Comparison of ENCODE assay signal across 13 cellular contexts in the genomic region with DNA sequence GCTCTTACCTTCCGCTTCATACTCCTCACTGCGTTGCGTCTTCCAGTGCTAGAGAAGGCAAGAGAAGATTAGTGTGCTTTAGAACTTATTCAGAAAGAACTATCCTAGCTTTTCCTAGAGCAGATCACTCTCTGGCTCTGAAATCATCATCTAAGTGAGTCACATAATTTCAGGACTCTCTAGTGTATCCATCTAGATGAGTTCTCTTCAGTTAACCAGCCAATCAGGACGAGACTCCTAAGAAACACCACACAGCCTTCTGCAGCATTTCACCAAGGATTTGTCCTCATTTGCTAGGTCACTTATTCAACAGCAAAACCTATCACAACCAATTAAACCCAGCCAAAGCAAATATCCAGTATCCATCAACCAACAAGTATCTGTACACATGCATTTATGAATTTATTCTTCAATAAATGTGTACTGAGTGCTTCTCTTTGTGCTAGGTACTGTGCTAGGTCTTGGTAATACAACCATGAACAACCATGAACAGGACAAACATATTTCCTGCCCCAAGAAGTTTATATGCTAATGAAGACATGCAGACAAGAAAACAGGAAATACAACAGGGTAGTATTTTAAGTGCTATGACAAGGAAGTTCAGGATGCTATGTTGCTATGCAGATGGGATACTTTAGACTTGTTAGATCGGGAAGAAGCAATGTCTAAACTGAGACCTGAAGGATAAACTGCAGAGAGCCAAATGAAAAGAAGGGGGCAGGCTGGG. TPM values are rescaled to one million over a fixed set of nuclear protein-coding genes. Genes with fewer than 3 reads are reported as not detected.
A peak's percentile ranks its signal among the peaks of the same experiment; 100 is the strongest.
DNase-seq lines count a peak whose midpoint lies in the region; ATAC-seq and TF ChIP-seq lines count a peak whose summit lies in the region.
"Had no signal": no experiment of that assay in that cellular context is flagged by ENCODE, and none has a peak within 500 bp of the region (broad histone marks: within the 10 kb centered on the region; RNA-seq: fewer than 3 reads in every experiment).

No MANE protein-coding gene starts in this region.

- H3K9me3 ChIP-seq in OCI-LY3 (ENCODE audit: insufficient read depth, low read length) (no peaks in the 10 kb centered on the region), osteoblast (ENCODE audit: low read depth, low read length) (no peaks in the 10 kb centered on the region)
- H3K9me3 ChIP-seq: tibial artery had no signal

- TF ChIP-seq CTCF in OCI-LY3 (IDR thresholded peaks at IDR 0.05; ENCODE audit: low read depth, low read length) (no peak), osteoblast (IDR thresholded peaks at IDR 0.05; ENCODE audit: extremely low read depth, low read depth, low read length) (no peak)

- peak overlapping the region; percentile 38 for H3K27ac Mint-ChIP-seq in T-helper 2 cell treated with Interferon-gamma antibody and Interleukin-4, amounts not matched to agents 5 μg/mL and 100 μg/mL, for 36 hours
- peak overlapping the region; percentile 25 for H3K27ac Mint-ChIP-seq in dendritic cell treated with granulocyte-macrophage colony-stimulating factor and Interleukin-4, amounts not matched to agents 40 ng/mL and 50 ng/mL, for 4 days

- H3K4me3 ChIP-seq in OCI-LY3 (ENCODE audit: low read length) (no peak overlapping the region), osteoblast (ENCODE audit: insufficient read depth, low read length) (no peak overlapping the region)
- H3K4me3 ChIP-seq: hepatocyte, lung, tibial artery had no signal

- intact Hi-C loops in dendritic cell treated with granulocyte-macrophage colony-stimulating factor and Interleukin-4, amounts not matched to agents 40 ng/mL and 50 ng/mL, for 4 days (cut with micrococcal nuclease) = loop anchor here (5.0 kb wide), 1 partner anchor 83 kb away; no protein-coding TSS in a partner anchor

- no peaks in the 10 kb centered on the region for H3K27me3 Mint-ChIP-seq in T-helper 2 cell treated with Interferon-gamma antibody and Interleukin-4, amounts not matched to agents 5 μg/mL and 100 μg/mL, for 36 hours (ENCODE audit: low read depth)
- no peaks in the 10 kb centered on the region for H3K27me3 Mint-ChIP-seq in dendritic cell treated with granulocyte-macrophage colony-stimulating factor and Interleukin-4, amounts not matched to agents 40 ng/mL and 50 ng/mL, for 4 days

- peaks cover 12% of the 10 kb centered on the region for H3K4me1 ChIP-seq in OCI-LY3 (ENCODE audit: low read length)
- peaks cover 31% of the 10 kb centered on the region for H3K4me1 ChIP-seq in osteoblast (ENCODE audit: insufficient read depth, low read length)

- H3K4me3 Mint-ChIP-seq in T-helper 2 cell treated with Interferon-gamma antibody and Interleukin-4, amounts not matched to agents 5 μg/mL and 100 μg/mL, for 36 hours = no peak overlapping the region
- no peak overlapping the region for H3K4me3 Mint-ChIP-seq in dendritic cell treated with granulocyte-macrophage colony-stimulating factor and Interleukin-4, amounts not matched to agents 40 ng/mL and 50 ng/mL, for 4 days

- H3K4me1 Mint-ChIP-seq in T-helper 2 cell treated with Interferon-gamma antibody and Interleukin-4, amounts not matched to agents 5 μg/mL and 100 μg/mL, for 36 hours (ENCODE audit: low read depth) = peaks cover 19% of the 10 kb centered on the region
- H3K4me1 Mint-ChIP-seq in dendritic cell treated with granulocyte-macrophage colony-stimulating factor and Interleukin-4, amounts not matched to agents 40 ng/mL and 50 ng/mL, for 4 days (ENCODE audit: low read depth) = peaks cover 11% of the 10 kb centered on the region

- H3K27ac ChIP-seq in OCI-LY3 (ENCODE audit: low read length) (peak overlapping the region; percentile 22), osteoblast (ENCODE audit: low read depth, low read length) (no peak overlapping the region)
- H3K27ac ChIP-seq: hepatocyte, tibial artery had no signal

- peaks cover 27% of the 10 kb centered on the region for H3K36me3 Mint-ChIP-seq in T-helper 2 cell treated with Interferon-gamma antibody and Interleukin-4, amounts not matched to agents 5 μg/mL and 100 μg/mL, for 36 hours (ENCODE audit: low read depth)
- peaks cover 57% of the 10 kb centered on the region for H3K36me3 Mint-ChIP-seq in dendritic cell treated with granulocyte-macrophage colony-stimulating factor and Interleukin-4, amounts not matched to agents 40 ng/mL and 50 ng/mL, for 4 days (ENCODE audit: low read depth)

- H3K36me3 ChIP-seq in OCI-LY3 (replicated peaks; ENCODE audit: low read depth, low read length) (peaks cover 36% of the 10 kb centered on the region), osteoblast (ENCODE audit: insufficient read depth, low read length) (peaks cover 9% of the 10 kb centered on the region)

- no peaks in the 10 kb centered on the region; the same call in 1 of the 2 replicates for H3K79me2 ChIP-seq in OCI-LY3 (ENCODE audit: low read length)
- no peaks in the 10 kb centered on the region for H3K79me2 ChIP-seq in osteoblast (ENCODE audit: insufficient read depth, low read length)
- H3K79me2 ChIP-seq: hepatocyte had no signal

- H3K27me3 ChIP-seq in OCI-LY3 (ENCODE audit: low read depth, low read length) (no peaks in the 10 kb centered on the region), osteoblast (ENCODE audit: insufficient read depth, low read length) (no peaks in the 10 kb centered on the region)
- H3K27me3 ChIP-seq: hepatocyte, tibial artery had no signal

- no peak overlapping the region for H2AFZ ChIP-seq in OCI-LY3 (ENCODE audit: low read depth, low read length)
- H2AFZ ChIP-seq in osteoblast (ENCODE audit: low read length) = no peak overlapping the region
- H2AFZ ChIP-seq: hepatocyte had no signal

- H4K20me1 ChIP-seq in OCI-LY3 (ENCODE audit: insufficient read depth, low read length) (no peaks in the 10 kb centered on the region), osteoblast (ENCODE audit: insufficient read depth, low read length) (no peaks in the 10 kb centered on the region)

- no peaks in the 10 kb centered on the region for H3K9me3 Mint-ChIP-seq in T-helper 2 cell treated with Interferon-gamma antibody and Interleukin-4, amounts not matched to agents 5 μg/mL and 100 μg/mL, for 36 hours
- H3K9me3 Mint-ChIP-seq in dendritic cell treated with granulocyte-macrophage colony-stimulating factor and Interleukin-4, amounts not matched to agents 40 ng/mL and 50 ng/mL, for 4 days = no peaks in the 10 kb centered on the region

- no peak for DNase-seq in T-helper 2 cell treated with Interferon-gamma antibody and Interleukin-4, amounts not matched to agents 5 μg/mL and 100 μg/mL, for 36 hours (ENCODE audit: low spot score)
- DNase-seq in T-helper 2 cell (no peak), osteoblast (ENCODE audit: insufficient read length, low spot score, missing footprints) (peak; percentile 85)
- DNase-seq in activated CD4-positive, CD25-positive, alpha-beta regulatory T cell (lab: John Stamatoyannopoulos, UW) = no peak
- DNase-seq: DMS79 treated with DMSO at 0.1 percent for 48 hours, NCI-H2227 treated with DMSO at 0.1 percent for 48 hours, tibial artery had no signal

- ATAC-seq in GM19324 (IDR thresholded peaks at IDR 0.05; ENCODE audit: low FRiP score, unreplicated experiment) (no peak), HG02610 (IDR thresholded peaks at IDR 0.05; ENCODE audit: unreplicated experiment) (no peak)

- H3K9ac ChIP-seq in OCI-LY3 (ENCODE audit: low read length) = no peak overlapping the region

- H3K4me2 ChIP-seq in OCI-LY3 (ENCODE audit: low read length) = no peak overlapping the region
- H3K4me2 ChIP-seq in osteoblast (ENCODE audit: insufficient read depth, low read length) = no peak overlapping the region
- H3K4me2 ChIP-seq: hepatocyte had no signal

RNA-seq across cellular contexts. Expression of a gene that starts 52.0 kb away (rescaled TPM):
- total RNA-seq in osteoblast = 40.2 and 42.4 TPM in 2 replicates
